Comparison of ENCODE assay signal across 1 cellular context in genomic region chr1:156708245-156708661, GRCh38.
TF ChIP-seq lines count a peak whose summit lies in the region.

No MANE protein-coding gene starts in this region.

TF ChIP-seq in GM23338, 12 proteins besides CTCF, POLR2A, EP300 and RAD21 (continued from another document):
- TF ChIP-seq REST (IDR thresholded peaks at IDR 0.05; ENCODE audit: unreplicated experiment) (no peak), CREB1 (CRISPR knock-in tag; IDR thresholded peaks at IDR 0.05; ENCODE audit: low read depth) (peak; percentile 73), STAT1 (IDR thresholded peaks at IDR 0.05; ENCODE audit: unreplicated experiment) (no peak), JUNB (IDR thresholded peaks at IDR 0.05; ENCODE audit: unreplicated experiment) (no peak), EZH2phosphoT487 (IDR thresholded peaks at IDR 0.05; ENCODE audit: unreplicated experiment) (no peak), ZNF114 (CRISPR knock-in tag; IDR thresholded peaks at IDR 0.05) (no peak), ZNF462 (CRISPR knock-in tag; IDR thresholded peaks at IDR 0.05) (0 out of 2 replicates have a peak, but pooled peaks have one; percentile 18), ZNF331 (CRISPR knock-in tag; IDR thresholded peaks at IDR 0.05; ENCODE audit: low read depth) (no peak)
TF ChIP-seq in GM23338: peak in this region for 2.
